Comparison of ENCODE assay signal across 8 cellular contexts in the genomic region with DNA sequence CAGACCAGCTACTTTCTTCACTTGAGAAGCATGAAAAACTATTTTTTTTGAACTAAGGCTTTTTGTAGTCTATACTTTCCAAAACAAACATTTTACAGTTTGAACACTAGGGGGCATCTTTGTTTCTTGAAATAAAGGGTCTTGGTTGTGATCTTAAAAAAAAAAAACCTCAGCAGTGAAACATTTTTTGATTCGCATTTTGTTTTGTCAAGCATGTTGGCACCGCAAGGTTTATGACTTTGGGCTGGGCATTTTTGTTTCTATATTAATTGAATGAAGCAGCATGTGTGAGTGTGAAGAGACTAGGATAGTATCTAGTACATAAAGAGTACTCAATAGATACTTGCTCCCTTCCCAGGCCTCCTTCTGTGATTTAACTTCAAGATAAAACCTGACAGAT. TPM values are rescaled to one million over a fixed set of nuclear protein-coding genes. Genes with fewer than 3 reads are reported as not detected.
DNase-seq lines count a peak whose midpoint lies in the region; ATAC-seq, FAIRE-seq and TF ChIP-seq lines count a peak whose summit lies in the region.

No MANE protein-coding gene starts in this region.

- peak; percentile 7 for DNase-seq in activated naive CD4-positive, alpha-beta T cell treated with anti-CD3 and anti-CD28 coated beads for 36 hours
- no peak for DNase-seq in activated naive CD4-positive, alpha-beta T cell treated with anti-CD3 and anti-CD28 coated beads, Interleukin-2, amount 10 ng/mL, durations not matched to agents 7 days and 5 days
- peak; percentile 24 for DNase-seq in NCI-H1092 (lab: John Stamatoyannopoulos, UW)
- DNase-seq in sciatic nerve (ENCODE audit: low spot score), result no peak

- WGBS in gastroesophageal sphincter (ENCODE audit: low coverage in 1 of 2), 2 donors, result 0% methylated on average over 2 of the region's 2 CpGs

- TF ChIP-seq POLR2A in gastroesophageal sphincter (IDR thresholded peaks at IDR 0.05) (no peak), GM18505 (IDR thresholded peaks at IDR 0.05; ENCODE audit: borderline replicate concordance, extremely low read depth, insufficient read depth, insufficient read length) (no peak)

- TF ChIP-seq EP300 in gastroesophageal sphincter (IDR thresholded peaks at IDR 0.05), result no peak

- peak; percentile 40 for ATAC-seq in gastroesophageal sphincter
- ATAC-seq in sciatic nerve, result peak; percentile 77
- no peak for ATAC-seq in GM18505 (IDR thresholded peaks at IDR 0.05; ENCODE audit: unreplicated experiment)
- no peak for ATAC-seq in GM19351 (IDR thresholded peaks at IDR 0.05; ENCODE audit: unreplicated experiment)

- H3K36me3 ChIP-seq in gastroesophageal sphincter, result peaks cover 0 to 25% of the 10 kb centered on the region in 2 donors

- intact Hi-C loops in activated naive CD4-positive, alpha-beta T cell treated with anti-CD3 and anti-CD28 coated beads for 36 hours (cut with micrococcal nuclease), result loop anchor here (1.0 to 5.0 kb wide), 6 partner anchors 82 to 852 kb away; partner anchors contain the start of gene RPS23
- intact Hi-C loops in sciatic nerve (cut with DNase I), result no loop called here

- no peaks in the 10 kb centered on the region for H3K9me3 Mint-ChIP-seq in activated naive CD4-positive, alpha-beta T cell treated with anti-CD3 and anti-CD28 coated beads for 36 hours
- no peaks in the 10 kb centered on the region for H3K9me3 Mint-ChIP-seq in activated naive CD4-positive, alpha-beta T cell treated with anti-CD3 and anti-CD28 coated beads, Interleukin-2, amount 10 ng/mL, durations not matched to agents 7 days and 5 days

- CTCF ChIA-PET in activated naive CD4-positive, alpha-beta T cell treated with anti-CD3 and anti-CD28 coated beads for 36 hours (lab: Charles Lee), result interaction anchor here (0.6 to 3.3 kb wide), 19 partner anchors 13 to 834 kb away, joined by 3 to 18 read pairs (median 3); no protein-coding TSS in a partner anchor
- CTCF ChIA-PET in activated naive CD4-positive, alpha-beta T cell treated with anti-CD3 and anti-CD28 coated beads, Interleukin-2, amount 10 ng/mL, durations not matched to agents 7 days and 5 days (lab: Charles Lee), result interaction anchor here (0.6 to 3.3 kb wide), 12 partner anchors 27 to 804 kb away, joined by 3 to 19 read pairs (median 3); no protein-coding TSS in a partner anchor

- H3K36me3 Mint-ChIP-seq in activated naive CD4-positive, alpha-beta T cell treated with anti-CD3 and anti-CD28 coated beads for 36 hours (ENCODE audit: low read depth), result no peaks in the 10 kb centered on the region
- H3K36me3 Mint-ChIP-seq in activated naive CD4-positive, alpha-beta T cell treated with anti-CD3 and anti-CD28 coated beads, Interleukin-2, amount 10 ng/mL, durations not matched to agents 7 days and 5 days, result peaks cover 2% of the 10 kb centered on the region

- no peaks in the 10 kb centered on the region for H3K27me3 Mint-ChIP-seq in activated naive CD4-positive, alpha-beta T cell treated with anti-CD3 and anti-CD28 coated beads for 36 hours (ENCODE audit: low read depth)
- no peaks in the 10 kb centered on the region for H3K27me3 Mint-ChIP-seq in activated naive CD4-positive, alpha-beta T cell treated with anti-CD3 and anti-CD28 coated beads, Interleukin-2, amount 10 ng/mL, durations not matched to agents 7 days and 5 days

- H3K4me3 ChIP-seq in gastroesophageal sphincter, result no peak overlapping the region

- no peaks in the 10 kb centered on the region for H3K9me3 ChIP-seq in gastroesophageal sphincter

- peak; percentile 93 for FAIRE-seq in TTC549 (lab: Jason Lieb, UNC)

- H3K4me1 ChIP-seq in gastroesophageal sphincter, result peaks cover 2 to 34% (median 12%) of the 10 kb centered on the region in 3 donors

- peaks cover 16% of the 10 kb centered on the region for H3K4me1 Mint-ChIP-seq in activated naive CD4-positive, alpha-beta T cell treated with anti-CD3 and anti-CD28 coated beads for 36 hours (ENCODE audit: low read depth)
- H3K4me1 Mint-ChIP-seq in activated naive CD4-positive, alpha-beta T cell treated with anti-CD3 and anti-CD28 coated beads, Interleukin-2, amount 10 ng/mL, durations not matched to agents 7 days and 5 days, result peaks cover 12% of the 10 kb centered on the region

- no peaks in the 10 kb centered on the region for H3K27me3 ChIP-seq in gastroesophageal sphincter

- H3K27ac ChIP-seq in gastroesophageal sphincter, result peak overlapping the region in 3 of 4 donors; percentile 17 to 54 (median 18)

- no peak overlapping the region for H3K4me3 Mint-ChIP-seq in activated naive CD4-positive, alpha-beta T cell treated with anti-CD3 and anti-CD28 coated beads for 36 hours
- H3K4me3 Mint-ChIP-seq in activated naive CD4-positive, alpha-beta T cell treated with anti-CD3 and anti-CD28 coated beads, Interleukin-2, amount 10 ng/mL, durations not matched to agents 7 days and 5 days, result no peak overlapping the region

- TF ChIP-seq CTCF in gastroesophageal sphincter (IDR thresholded peaks at IDR 0.05), result peak; percentile 54 to 67 (median 59)

- peak overlapping the region; percentile 8 for H3K27ac Mint-ChIP-seq in activated naive CD4-positive, alpha-beta T cell treated with anti-CD3 and anti-CD28 coated beads for 36 hours
- no peak overlapping the region for H3K27ac Mint-ChIP-seq in activated naive CD4-positive, alpha-beta T cell treated with anti-CD3 and anti-CD28 coated beads, Interleukin-2, amount 10 ng/mL, durations not matched to agents 7 days and 5 days

RNA-seq across cellular contexts. Expression of gene ACOT12, which starts 31.6 kb away (rescaled TPM):
- total RNA-seq in activated naive CD4-positive, alpha-beta T cell treated with anti-CD3 and anti-CD28 coated beads for 36 hours, result not detected
- not detected for total RNA-seq in gastroesophageal sphincter
- total RNA-seq in sciatic nerve, result not detected

Comparison
In these comparisons a context has a peak if more than half of its experiments do, and no peak if none do; other contexts are left out.
1. DNase-seq: peak in activated naive CD4-positive, alpha-beta T cell treated with anti-CD3 and anti-CD28 coated beads for 36 hours (single experiment) and NCI-H1092 (single experiment); none in activated naive CD4-positive, alpha-beta T cell treated with anti-CD3 and anti-CD28 coated beads, Interleukin-2, amount 10 ng/mL, durations not matched to agents 7 days and 5 days (single experiment) and sciatic nerve (single experiment).
2. ATAC-seq: peak in gastroesophageal sphincter (single experiment) and sciatic nerve (single experiment); none in GM18505 (single experiment) and GM19351 (single experiment).